Comparison of ENCODE assay signal across 8 cellular contexts in genomic region chr3:194577985-194578905, GRCh38. TPM values are rescaled to one million over a fixed set of nuclear protein-coding genes. Genes with fewer than 3 reads are reported as not detected.
DNase-seq lines count a peak whose midpoint lies in the region; FAIRE-seq and TF ChIP-seq lines count a peak whose summit lies in the region.

No MANE protein-coding gene starts in this region.

- POLR2A ChIA-PET in A673 (lab: Charles Lee; ENCODE audit: low non-redundant PET): interaction anchor here (0.6 kb wide), 1 partner anchor 66 kb away, joined by 5 read pairs; no protein-coding TSS in a partner anchor

- intact Hi-C loops in A673 (cut with micrococcal nuclease; ENCODE audit: unreplicated experiment) (no loop called here), ascending aorta (cut with DNase I) (loop anchor here (10.0 kb wide), 1 partner anchor 303 kb away; no protein-coding TSS in a partner anchor)

- H4K8ac ChIP-seq in mesenchymal stem cell (ENCODE audit: low read length): peak overlapping the region; percentile 27

- TF ChIP-seq CTCF in A673 (conservative IDR thresholded peaks at IDR 0.05; ENCODE audit: low read depth, low read length) (no peak), ascending aorta (IDR thresholded peaks at IDR 0.05) (no peak), D721Med (IDR thresholded peaks at IDR 0.05; ENCODE audit: insufficient read depth, missing control alignments) (no peak)

- H3K79me1 ChIP-seq in mesenchymal stem cell (replicated peaks; ENCODE audit: low read length, poor library complexity, severe bottlenecking): no peaks in the 10 kb centered on the region

- H2BK12ac ChIP-seq in mesenchymal stem cell (ENCODE audit: low read length in 2 of 2): peak overlapping the region in 1 of 2 experiments; percentile 70

- H3K14ac ChIP-seq in mesenchymal stem cell (ENCODE audit: low read length in 2 of 2): peak overlapping the region in 1 of 2 experiments; percentile 14

- H2AK5ac ChIP-seq in mesenchymal stem cell (ENCODE audit: low read length, severe bottlenecking): peak overlapping the region; percentile 1

- H2BK15ac ChIP-seq in mesenchymal stem cell (ENCODE audit: low read depth, poor library complexity, severe bottlenecking): no peak overlapping the region

- BruUV-seq in A673 (replicated peaks; lab: Mats Ljungman, UMichigan): no TSS peak

- no peak overlapping the region for H2BK5ac ChIP-seq in mesenchymal stem cell (ENCODE audit: low read depth, low read length, poor library complexity, severe bottlenecking)

- H3K4me3 ChIP-seq in A673 (ENCODE audit: low read depth, low read length, poor library complexity, severe bottlenecking): no peak overlapping the region
- H3K4me3 ChIP-seq in ascending aorta: no peak overlapping the region
- no peak overlapping the region for H3K4me3 ChIP-seq in mesenchymal stem cell (ENCODE audit: insufficient read depth in 1 of 2, low read depth in 1 of 2, low read length in 2 of 2)

- peak; percentile 60 for DNase-seq in A673 (ENCODE audit: low spot score)
- peak; percentile 31 to 48 for DNase-seq in Kasumi-1 (lab: John Stamatoyannopoulos, UW)
- peak; percentile 82 to 94 for DNase-seq in ascending aorta (ENCODE audit: low spot score in 2 of 2)
- peak; percentile 98 for DNase-seq in mesenchymal stem cell
- DNase-seq in D721Med (ENCODE audit: insufficient read length, low spot score): no peak
- DNase-seq in COR-L47 (lab: John Stamatoyannopoulos, UW): no peak
- DNase-seq in cortex of kidney (lab: John Stamatoyannopoulos, UW): no peak
- DNase-seq in D341Med (ENCODE audit: low spot score): no peak

- H3K9ac ChIP-seq in mesenchymal stem cell (ENCODE audit: low read length): peak overlapping the region; percentile 75

- peaks cover 4% of the 10 kb centered on the region for H3K4me1 ChIP-seq in A673 (ENCODE audit: insufficient read depth, low read length, poor library complexity, severe bottlenecking)
- peaks cover 9 to 32% of the 10 kb centered on the region in 2 donors for H3K4me1 ChIP-seq in ascending aorta
- H3K4me1 ChIP-seq in mesenchymal stem cell (ENCODE audit: control insufficient read depth, insufficient read depth, low read depth, low read length): peaks cover 12% of the 10 kb centered on the region

- FAIRE-seq in D721Med (lab: Jason Lieb, UNC): no peak

- H3K18ac ChIP-seq in mesenchymal stem cell (ENCODE audit: low read depth in 1 of 2, low read length in 2 of 2): peak overlapping the region; percentile 23 to 79

- H3K9me3 ChIP-seq in A673 (ENCODE audit: low read depth, low read length, poor library complexity, severe bottlenecking) (no peaks in the 10 kb centered on the region), ascending aorta (no peaks in the 10 kb centered on the region), mesenchymal stem cell (ENCODE audit: control insufficient read depth, low read length) (no peaks in the 10 kb centered on the region)

- H4K91ac ChIP-seq in mesenchymal stem cell (ENCODE audit: low read length): peak overlapping the region; percentile 81

- H3K36me3 ChIP-seq in A673 (ENCODE audit: insufficient read depth, low read length, poor library complexity, severe bottlenecking) (no peaks in the 10 kb centered on the region), ascending aorta (no peaks in the 10 kb centered on the region), mesenchymal stem cell (ENCODE audit: control insufficient read depth in 1 of 2, insufficient read depth in 2 of 2, low read depth in 1 of 2, low read length in 2 of 2) (no peaks in the 10 kb centered on the region)

- H3K4ac ChIP-seq in mesenchymal stem cell (ENCODE audit: low read depth in 1 of 2, low read length in 2 of 2): peak overlapping the region in 1 of 2 experiments; percentile 86

- peak overlapping the region; percentile 72 for H2AFZ ChIP-seq in mesenchymal stem cell (ENCODE audit: low read depth, low read length)

- CTCF ChIA-PET in A673 (lab: Charles Lee): interaction anchor here (1.4 kb wide), 1 partner anchor 245 kb away, joined by 4 read pairs; no protein-coding TSS in a partner anchor

- H2BK120ac ChIP-seq in mesenchymal stem cell (ENCODE audit: low read depth, low read length): no peak overlapping the region

- H3K23ac ChIP-seq in mesenchymal stem cell (ENCODE audit: low read length in 2 of 2): no peak overlapping the region

- H3K27ac ChIP-seq in A673 (ENCODE audit: low read depth, low read length, poor library complexity, severe bottlenecking) (no peak overlapping the region), ascending aorta (peak overlapping the region; percentile 84 to 94), mesenchymal stem cell (ENCODE audit: low read length, poor library complexity, severe bottlenecking) (peak overlapping the region; percentile 50)

- 33% methylated on average over 9 of the region's 9 CpGs for WGBS in mesenchymal stem cell

- H3K27me3 ChIP-seq in A673 (replicated peaks; ENCODE audit: insufficient read depth, low read depth, low read length, poor library complexity) (no peaks in the 10 kb centered on the region), ascending aorta (no peaks in the 10 kb centered on the region), mesenchymal stem cell (ENCODE audit: control insufficient read depth in 1 of 2, insufficient read depth in 1 of 2, low read length in 2 of 2) (no peaks in the 10 kb centered on the region)

- H3K4me2 ChIP-seq in mesenchymal stem cell (ENCODE audit: low read length, poor library complexity, severe bottlenecking): no peak overlapping the region

RNA-seq across cellular contexts. Expression of gene TMEM44, which starts 55.0 kb away (rescaled TPM):
- total RNA-seq in A673 (2021) (20.9 and 23.1 TPM in 2 replicates), ascending aorta (2.6 TPM)
- polyA plus RNA-seq in mesenchymal stem cell (2013, experiment 1 of 2): 13.6 TPM
- polyA plus RNA-seq in mesenchymal stem cell (2013, experiment 2 of 2): 13.3 TPM

Comparison
In these comparisons a context has a peak if more than half of its experiments do, and no peak if none do; other contexts are left out.
1. DNase-seq: peak in A673 (single experiment), Kasumi-1 (2 of 2), ascending aorta (2 of 2) and mesenchymal stem cell (single experiment); none in D721Med (single experiment), COR-L47 (single experiment), cortex of kidney (single experiment) and D341Med (single experiment).